ENCODE assay signal across 17 cellular contexts in genomic region chrX:2550288-2551020, GRCh38. TPM values are rescaled to one million over a fixed set of nuclear protein-coding genes. Genes with fewer than 3 reads are reported as not detected.
DNase-seq lines count a peak whose midpoint lies in the region; ATAC-seq and TF ChIP-seq lines count a peak whose summit lies in the region.
"Had no signal": no experiment of that assay in that cellular context is flagged by ENCODE, and none has a peak within 500 bp of the region (broad histone marks: within the 10 kb centered on the region; RNA-seq: fewer than 3 reads in every experiment).

No MANE protein-coding gene starts in this region.

- DNase-seq in DMS153 (lab: John Stamatoyannopoulos, UW) (peak; percentile 24), M059J (ENCODE audit: low read depth) (peak; percentile 47), NCI-H774 (lab: John Stamatoyannopoulos, UW) (peak; percentile 27), left lung (no peak), midbrain (lab: John Stamatoyannopoulos, UW) (no peak), medulla oblongata (ENCODE audit: extremely low spot score) (no peak)
- no peak for DNase-seq in activated CD4-positive, alpha-beta T cell treated with anti-CD3 and anti-CD28 coated beads, Interleukin-2, amount 50 U/mL, for 48 hours
- DNase-seq: activated CD4-positive, alpha-beta T cell treated with anti-CD3 and anti-CD28 coated beads for 36 hours; activated naive CD4-positive, alpha-beta T cell treated with anti-CD3 and anti-CD28 coated beads, Interleukin-2, amount 50 U/mL, for 16 hours; Caco-2; HCEC 1CT; NCI-H1092; stimulated activated CD4-positive, alpha-beta T cell treated with anti-CD3 and anti-CD28 coated beads, Interleukin-4, amount 100 ng/mL, for 1 hour; T1000 had no signal

- TF ChIP-seq CTCF in left lung (IDR thresholded peaks at IDR 0.05) = no peak

- H3K9me3 ChIP-seq in left lung = no peaks in the 10 kb centered on the region
- H3K9me3 ChIP-seq: Caco-2, thoracic aorta had no signal

- ATAC-seq in left lung (peak; percentile 57), GM18868 (IDR thresholded peaks at IDR 0.05; ENCODE audit: unreplicated experiment) (no peak)
- ATAC-seq: activated CD4-positive, alpha-beta T cell treated with anti-CD3 and anti-CD28 coated beads for 36 hours; sciatic nerve had no signal

- no peak overlapping the region for H3K27ac ChIP-seq in left lung
- H3K27ac ChIP-seq: thoracic aorta had no signal

- H3K36me3 ChIP-seq in left lung = no peaks in the 10 kb centered on the region
- H3K36me3 ChIP-seq: thoracic aorta had no signal

- H3K4me3 ChIP-seq in left lung = no peak overlapping the region
- H3K4me3 ChIP-seq: thoracic aorta had no signal

- no peaks in the 10 kb centered on the region for H3K4me1 ChIP-seq in left lung

- intact Hi-C loops in left lung (cut with DNase I) = no loop called here

- no peaks in the 10 kb centered on the region for H3K27me3 ChIP-seq in left lung

RNA-seq across cellular contexts. Expression of gene DHRSX, which starts 49.7 kb away (rescaled TPM):
- total RNA-seq in M059J (2014; rRNA removed; shearing (Covaris generic)) = 22.2 and 24.5 TPM in 2 replicates
- 10 to 100 TPM; 28.8 to 31.5 TPM for total RNA-seq in left lung

RNA-seq across cellular contexts. Expression of gene ZBED1, which starts 49.7 kb away (rescaled TPM):
- total RNA-seq in M059J (2014; rRNA removed; shearing (Covaris generic)) = 11.8 and 18.0 TPM in 2 replicates
- total RNA-seq in left lung = 10 to 100 TPM; 32.2 to 37.5 TPM

Comparison
In these comparisons a context has a peak if more than half of its experiments do, and no peak if none do; other contexts are left out.
1. DNase-seq: peak in DMS153 (single experiment), M059J (single experiment) and NCI-H774 (single experiment); none in left lung (0 of 2), activated CD4-positive, alpha-beta T cell treated with anti-CD3 and anti-CD28 coated beads, Interleukin-2, amount 50 U/mL, for 48 hours (0 of 2), midbrain (single experiment) and medulla oblongata (single experiment).